In genomic region chr15:74667973-74668372, GRCh38 we compare ENCODE assay signal across 29 cellular contexts. TPM values are rescaled to one million over a fixed set of nuclear protein-coding genes. Genes with fewer than 3 reads are reported as not detected.
"Had no signal": no experiment of that assay in that cellular context is flagged by ENCODE, and none has a peak within 500 bp of the region (broad histone marks: within the 10 kb centered on the region; RNA-seq: fewer than 3 reads in every experiment).

No MANE protein-coding gene starts in this region.

- H3K9me3 ChIP-seq: colonic mucosa, esophagus squamous epithelium, gastrocnemius medialis, heart right ventricle, left lung, lower lobe of right lung, mucosa of descending colon had no signal

- H3K4me1 ChIP-seq: colonic mucosa had no signal

- H3K4me1 Mint-ChIP-seq: mesothelial cell of epicardium had no signal

- H3K27ac Mint-ChIP-seq: dendritic cell treated with granulocyte-macrophage colony-stimulating factor and Interleukin-4, amounts not matched to agents 40 ng/mL and 50 ng/mL, for 4 days; endodermal cell; mesothelial cell of epicardium; naive B cell had no signal

- FAIRE-seq: endometrium, islet of Langerhans, keratinocyte had no signal

- H3K9me3 Mint-ChIP-seq: dendritic cell treated with granulocyte-macrophage colony-stimulating factor and Interleukin-4, amounts not matched to agents 40 ng/mL and 50 ng/mL, for 4 days; effector memory CD8-positive, alpha-beta T cell; endodermal cell; mesothelial cell of epicardium; naive B cell had no signal

- DNase-seq: colonic mucosa; cortex of kidney; effector CD8-positive, alpha-beta T cell; effector memory CD8-positive, alpha-beta T cell; endodermal cell; erythroblast; esophagus squamous epithelium; foreskin fibroblast; foreskin melanocyte; gastrocnemius medialis; glutamatergic neuron; head of caudate nucleus; heart right ventricle; hippocampal formation; left cardiac atrium; left lung; left ventricle myocardium superior; lower lobe of right lung; mesenchymal stem cell; mucosa of descending colon; naive B cell had no signal

- H3K27ac ChIP-seq: colonic mucosa, epithelial cell of prostate, esophagus squamous epithelium, gastrocnemius medialis, heart right ventricle, left lung, lower lobe of right lung had no signal

- H3K27me3 ChIP-seq: colonic mucosa, esophagus squamous epithelium, gastrocnemius medialis, heart right ventricle, left lung had no signal

- H3K4me3 ChIP-seq: colonic mucosa, esophagus squamous epithelium, gastrocnemius medialis, heart right ventricle, left lung, lower lobe of right lung, mucosa of descending colon had no signal

- ATAC-seq: effector memory CD8-positive, alpha-beta T cell; esophagus mucosa; gastrocnemius medialis; heart right ventricle; left cardiac atrium; left lung; left ventricle myocardium superior; lower lobe of right lung; mucosa of descending colon had no signal

- H3K4me3 Mint-ChIP-seq: dendritic cell treated with granulocyte-macrophage colony-stimulating factor and Interleukin-4, amounts not matched to agents 40 ng/mL and 50 ng/mL, for 4 days; effector memory CD8-positive, alpha-beta T cell; endodermal cell; mesothelial cell of epicardium; naive B cell had no signal

- H3K27me3 Mint-ChIP-seq: dendritic cell treated with granulocyte-macrophage colony-stimulating factor and Interleukin-4, amounts not matched to agents 40 ng/mL and 50 ng/mL, for 4 days; effector memory CD8-positive, alpha-beta T cell; naive B cell had no signal

RNA-seq across cellular contexts. Expression of gene CYP1A1, which starts 57.4 kb away (rescaled TPM):
- total RNA-seq: colonic mucosa, endodermal cell, esophagus mucosa, left lung, myocyte had no signal
